Comparison of ENCODE assay signal across 13 cellular contexts in genomic region chr7:75951506-75951905, GRCh38. TPM values are rescaled to one million over a fixed set of nuclear protein-coding genes. Genes with fewer than 3 reads are reported as not detected.
DNase-seq lines count a peak whose midpoint lies in the region; ATAC-seq, FAIRE-seq and TF ChIP-seq lines count a peak whose summit lies in the region.
"Had no signal": no experiment of that assay in that cellular context is flagged by ENCODE, and none has a peak within 500 bp of the region (broad histone marks: within the 10 kb centered on the region; RNA-seq: fewer than 3 reads in every experiment).

No MANE protein-coding gene starts in this region.

- H3K4me3 ChIP-seq in bronchial epithelial cell (ENCODE audit: low read depth, low read length) (no peak overlapping the region), esophagus muscularis mucosa (no peak overlapping the region)
- H3K4me3 ChIP-seq: GM12878 had no signal

- no peak for TF ChIP-seq CTCF in 22Rv1 (IDR thresholded peaks at IDR 0.05)
- no peak for TF ChIP-seq CTCF in bronchial epithelial cell (IDR thresholded peaks at IDR 0.05; ENCODE audit: insufficient read depth, low read length, severe bottlenecking)
- TF ChIP-seq CTCF in esophagus muscularis mucosa (IDR thresholded peaks at IDR 0.05): no peak

- peak; percentile 60 for FAIRE-seq in bronchial epithelial cell (lab: Jason Lieb, UNC)
- FAIRE-seq: GM12878 had no signal

- intact Hi-C loops in left colon (cut with DNase I, micrococcal nuclease) (no loop called here), esophagus muscularis mucosa (cut with DNase I) (no loop called here)

- ATAC-seq in left colon: peak; percentile 11
- no peak for ATAC-seq in HG03521 (IDR thresholded peaks at IDR 0.05; ENCODE audit: unreplicated experiment)
- no peak for ATAC-seq in GM18867 (IDR thresholded peaks at IDR 0.05; ENCODE audit: unreplicated experiment)
- ATAC-seq in HG03354 (IDR thresholded peaks at IDR 0.05; ENCODE audit: poor library complexity, severe bottlenecking, unreplicated experiment): no peak
- ATAC-seq: activated CD8-positive, alpha-beta T cell treated with anti-CD3 and anti-CD28 coated beads, Interleukin-2, amount 10 ng/mL, durations not matched to agents 7 days and 5 days; GM12878; HCT116 had no signal

- no peak for TF ChIP-seq POLR2A in esophagus muscularis mucosa (IDR thresholded peaks at IDR 0.05; ENCODE audit: low read depth)

- peaks cover 13 to 24% (median 19%) of the 10 kb centered on the region in 4 donors for H3K4me1 ChIP-seq in esophagus muscularis mucosa

- TF ChIP-seq EP300 in esophagus muscularis mucosa (IDR thresholded peaks at IDR 0.05): no peak

- peak; percentile 83 for DNase-seq in LHCN-M2 (ENCODE audit: low read depth)
- peak; percentile 88 for DNase-seq in bronchial epithelial cell (ENCODE audit: low read depth)
- no peak for DNase-seq in left colon
- DNase-seq in esophagus muscularis mucosa (ENCODE audit: extremely low spot score): no peak
- DNase-seq: activated CD8-positive, alpha-beta T cell treated with anti-CD3 and anti-CD28 coated beads, Interleukin-2, amount 10 ng/mL, durations not matched to agents 7 days and 5 days had no signal

- peak overlapping the region; percentile 35; the same call in 1 of the 2 replicates for H3K27ac ChIP-seq in 22Rv1
- no peak overlapping the region for H3K27ac ChIP-seq in esophagus muscularis mucosa (replicated peaks in 1 of 4)
- H3K27ac ChIP-seq: KMS-11, parathyroid adenoma had no signal

- H3K36me3 ChIP-seq in bronchial epithelial cell (ENCODE audit: control insufficient read depth, insufficient read depth, low read length) (peaks cover 19% of the 10 kb centered on the region), esophagus muscularis mucosa (peaks cover 17 to 45% (median 34%) of the 10 kb centered on the region in 4 donors)

- no peaks in the 10 kb centered on the region for H3K27me3 ChIP-seq in bronchial epithelial cell (ENCODE audit: control insufficient read depth, insufficient read depth, low read length)
- no peaks in the 10 kb centered on the region for H3K27me3 ChIP-seq in esophagus muscularis mucosa

- WGBS in esophagus muscularis mucosa: 73% methylated on average over 5 of the region's 5 CpGs

- H3K9me3 ChIP-seq in esophagus muscularis mucosa: no peaks in the 10 kb centered on the region

RNA-seq across cellular contexts. Expression of gene POR, which starts 36.6 kb away (rescaled TPM):
- total RNA-seq in LHCN-M2 (2014; rRNA removed): 97.7 and 122 TPM in 2 replicates
- 46.5 TPM for polyA plus RNA-seq in LHCN-M2 (2012)
- 75.0 and 179 TPM in 2 replicates for total RNA-seq in bronchial epithelial cell
- total RNA-seq in left colon: 100 to 1,000 TPM; 131 to 150 TPM
- total RNA-seq in esophagus muscularis mucosa: 10 to 100 TPM; 37.8 to 71.4 (median 63.6) TPM

RNA-seq across cellular contexts. Expression of gene TMEM120A, which starts 42.9 kb away (rescaled TPM):
- total RNA-seq in LHCN-M2 (2014; rRNA removed) (31.7 and 32.9 TPM in 2 replicates), bronchial epithelial cell (21.6 and 34.7 TPM in 2 replicates), left colon (100 to 1,000 TPM; 102 to 104 TPM), esophagus muscularis mucosa (10 to 100 TPM; 23.2 to 37.8 (median 31.2) TPM)
- 83.4 TPM for polyA plus RNA-seq in LHCN-M2 (2012)

Comparison
In these comparisons a context has a peak if more than half of its experiments do, and no peak if none do; other contexts are left out.
1. DNase-seq: peak in LHCN-M2 (single experiment) and bronchial epithelial cell (single experiment); none in left colon (0 of 2) and esophagus muscularis mucosa (single experiment).